In genomic region chr9:83940590-83941303, GRCh38 we compare ENCODE assay signal across 32 cellular contexts.
"Had no signal": no experiment of that assay in that cellular context is flagged by ENCODE, and none has a peak within 500 bp of the region (broad histone marks: within the 10 kb centered on the region; RNA-seq: fewer than 3 reads in every experiment).

No MANE protein-coding gene starts in this region.

- H3K4me3 ChIP-seq: esophagus squamous epithelium, lung, mucosa of descending colon, pancreas, prostate gland, right atrium auricular region, skin epidermis, tibial artery had no signal

- ATAC-seq: effector memory CD8-positive, alpha-beta T cell; left colon; left ventricle myocardium superior; mucosa of descending colon; natural killer cell treated with Interleukin-12 subunit alpha and Interleukin-12 subunit beta and Interleukin-15 and Interleukin-18, amount 100 ng/mL, for 72 hours; pancreas; stimulated activated naive CD8-positive, alpha-beta T cell treated with anti-CD3 and anti-CD28 coated beads, Interleukin-15, amount 100 ng/mL, for 72 hours had no signal

- H3K27ac Mint-ChIP-seq: immature natural killer cell, mesothelial cell of epicardium, type B pancreatic cell had no signal

- H3K27me3 Mint-ChIP-seq: effector memory CD8-positive, alpha-beta T cell; naive B cell; natural killer cell treated with Interleukin-12 subunit alpha and Interleukin-12 subunit beta and Interleukin-15 and Interleukin-18, amount 100 ng/mL, for 72 hours; stimulated activated naive CD8-positive, alpha-beta T cell treated with anti-CD3 and anti-CD28 coated beads, Interleukin-15, amount 100 ng/mL, for 72 hours; type B pancreatic cell had no signal

- H3K36me3 ChIP-seq: prostate gland had no signal

- DNase-seq: cerebellar nuclear complex; cortex of kidney; effector memory CD8-positive, alpha-beta T cell; erythroblast; esophagus squamous epithelium; hypothalamus; immature natural killer cell; islet precursor cell; kidney glomerular epithelial cell; left colon; left ventricle myocardium superior; mesenchymal stem cell; mucosa of descending colon; naive B cell; pancreas; stimulated activated CD4-positive, alpha-beta T cell treated with anti-CD3 and anti-CD28 coated beads, Interleukin-15, amount 100 ng/mL, for 24 hours; stimulated activated CD4-positive, alpha-beta T cell treated with anti-CD3 and anti-CD28 coated beads, Interleukin-2, amount 100 ng/mL, for 48 hours; stimulated activated naive CD4-positive, alpha-beta T cell; stimulated activated naive CD8-positive, alpha-beta T cell treated with anti-CD3 and anti-CD28 coated beads, Interleukin-15, amount 100 ng/mL, for 72 hours; tibial artery had no signal

- H3K4me1 ChIP-seq: pancreas, prostate gland, right atrium auricular region, tibial artery had no signal

- H3K4me3 Mint-ChIP-seq: effector memory CD8-positive, alpha-beta T cell; immature natural killer cell; mesothelial cell of epicardium; naive B cell; natural killer cell treated with Interleukin-12 subunit alpha and Interleukin-12 subunit beta and Interleukin-15 and Interleukin-18, amount 100 ng/mL, for 72 hours; neural crest cell; stimulated activated naive CD8-positive, alpha-beta T cell treated with anti-CD3 and anti-CD28 coated beads, Interleukin-15, amount 100 ng/mL, for 72 hours; type B pancreatic cell had no signal

- H3K9me3 Mint-ChIP-seq: effector memory CD8-positive, alpha-beta T cell; immature natural killer cell; mesothelial cell of epicardium; naive B cell; natural killer cell treated with Interleukin-12 subunit alpha and Interleukin-12 subunit beta and Interleukin-15 and Interleukin-18, amount 100 ng/mL, for 72 hours; neural crest cell; stimulated activated naive CD8-positive, alpha-beta T cell treated with anti-CD3 and anti-CD28 coated beads, Interleukin-15, amount 100 ng/mL, for 72 hours; type B pancreatic cell had no signal

- H3K9me3 ChIP-seq: esophagus squamous epithelium, mucosa of descending colon, neutrophil, pancreas, prostate gland, right atrium auricular region, tibial artery had no signal

- H3K4me1 Mint-ChIP-seq: immature natural killer cell; mesothelial cell of epicardium; neural crest cell; stimulated activated naive CD8-positive, alpha-beta T cell treated with anti-CD3 and anti-CD28 coated beads, Interleukin-15, amount 100 ng/mL, for 72 hours had no signal

- H3K27me3 ChIP-seq: esophagus squamous epithelium, neutrophil, pancreas, right atrium auricular region, tibial artery had no signal

- FAIRE-seq: endometrium, frontal cortex, pancreas, urothelium cell line had no signal

- H3K27ac ChIP-seq: esophagus squamous epithelium, neutrophil, pancreas, prostate gland, right atrium auricular region, skin epidermis, tibial artery had no signal
